In genomic region chr14:34403646-34404045, GRCh38 we compare ENCODE assay signal across 20 cellular contexts.
"Had no signal": no experiment of that assay in that cellular context is flagged by ENCODE, and none has a peak within 500 bp of the region (broad histone marks: within the 10 kb centered on the region; RNA-seq: fewer than 3 reads in every experiment).

No MANE protein-coding gene starts in this region.

- H3K27me3 ChIP-seq: tibial artery had no signal

- DNase-seq: activated CD4-positive, alpha-beta T cell treated with anti-CD3 and anti-CD28 coated beads for 4 hours; activated CD4-positive, alpha-beta T cell treated with anti-CD3 and anti-CD28 coated beads, Interleukin-2, amount 50 U/mL, for 48 hours; activated CD4-positive, CD25-positive, alpha-beta regulatory T cell; activated naive CD4-positive, alpha-beta T cell treated with anti-CD3 and anti-CD28 coated beads for 36 hours; activated naive CD8-positive, alpha-beta T cell treated with anti-CD3 and anti-CD28 coated beads, Interleukin-2, amount 10 ng/mL, durations not matched to agents 7 days and 5 days; activated T-cell treated with anti-CD3 and anti-CD28 coated beads, Interleukin-2, amount 50 U/mL, for 48 hours; amygdala; endodermal cell; head of caudate nucleus; hypothalamus; nephron progenitor cell; right cardiac atrium; stimulated activated CD4-positive, alpha-beta T cell treated with anti-CD3 and anti-CD28 coated beads, Interleukin-2, amount 100 ng/mL, for 24 hours; stimulated activated naive CD8-positive, alpha-beta T cell treated with anti-CD3 and anti-CD28 coated beads, Interleukin-15, amount 100 ng/mL, for 72 hours; T1000; tibial artery had no signal

- H3K4me3 ChIP-seq: coronary artery, skin epidermis, tibial artery had no signal

- H3K9me3 ChIP-seq: tibial artery had no signal

- H3K27ac ChIP-seq: coronary artery, parathyroid adenoma, skin epidermis, tibial artery had no signal

- H3K36me3 ChIP-seq: tibial artery had no signal

- H3K4me1 ChIP-seq: parathyroid adenoma, tibial artery had no signal

- ATAC-seq: right cardiac atrium; stimulated activated effector memory CD8-positive, alpha-beta T cell treated with anti-CD3 and anti-CD28 coated beads, Interleukin-12 subunit alpha, Interleukin-12 subunit beta, amount 100 ng/mL, for 72 hours; stimulated activated naive CD8-positive, alpha-beta T cell treated with anti-CD3 and anti-CD28 coated beads, Interleukin-15, amount 100 ng/mL, for 72 hours had no signal
